In genomic region chr11:1450344-1450875, GRCh38 we compare ENCODE assay signal across 28 cellular contexts.
"Had no signal": no experiment of that assay in that cellular context is flagged by ENCODE, and none has a peak within 500 bp of the region (broad histone marks: within the 10 kb centered on the region; RNA-seq: fewer than 3 reads in every experiment).

No MANE protein-coding gene starts in this region.

- H3K27me3 Mint-ChIP-seq: activated CD4-positive, alpha-beta memory T cell treated with anti-CD3 and anti-CD28 coated beads, Interleukin-2, amount 10 ng/mL, durations not matched to agents 7 days and 5 days; activated CD8-positive, alpha-beta memory T cell treated with anti-CD3 and anti-CD28 coated beads, Interleukin-2, amount 10 ng/mL, durations not matched to agents 7 days and 5 days; activated naive CD8-positive, alpha-beta T cell; activated naive CD8-positive, alpha-beta T cell treated with anti-CD3 and anti-CD28 coated beads, Interleukin-2, amount 50 U/mL, for 24 hours; brain had no signal

- ATAC-seq: activated CD8-positive, alpha-beta memory T cell treated with anti-CD3 and anti-CD28 coated beads, Interleukin-2, amount 10 ng/mL, durations not matched to agents 7 days and 5 days; activated naive CD8-positive, alpha-beta T cell treated with anti-CD3 and anti-CD28 coated beads, Interleukin-2, amount 50 U/mL, for 24 hours had no signal

- H3K27ac Mint-ChIP-seq: activated CD4-positive, alpha-beta memory T cell treated with anti-CD3 and anti-CD28 coated beads, Interleukin-2, amount 10 ng/mL, durations not matched to agents 7 days and 5 days; activated CD8-positive, alpha-beta memory T cell treated with anti-CD3 and anti-CD28 coated beads, Interleukin-2, amount 10 ng/mL, durations not matched to agents 7 days and 5 days; activated naive CD4-positive, alpha-beta T cell treated with anti-CD3 and anti-CD28 coated beads, Interleukin-2, amount 10 ng/mL, durations not matched to agents 7 days and 5 days; activated naive CD8-positive, alpha-beta T cell; activated naive CD8-positive, alpha-beta T cell treated with anti-CD3 and anti-CD28 coated beads, Interleukin-2, amount 50 U/mL, for 24 hours; brain had no signal

- H3K4me1 Mint-ChIP-seq: activated CD4-positive, alpha-beta memory T cell treated with anti-CD3 and anti-CD28 coated beads, Interleukin-2, amount 10 ng/mL, durations not matched to agents 7 days and 5 days; activated CD8-positive, alpha-beta memory T cell treated with anti-CD3 and anti-CD28 coated beads, Interleukin-2, amount 10 ng/mL, durations not matched to agents 7 days and 5 days; activated naive CD4-positive, alpha-beta T cell treated with anti-CD3 and anti-CD28 coated beads, Interleukin-2, amount 10 ng/mL, durations not matched to agents 7 days and 5 days; activated naive CD8-positive, alpha-beta T cell treated with anti-CD3 and anti-CD28 coated beads, Interleukin-2, amount 50 U/mL, for 24 hours; brain had no signal

- H3K4me3 ChIP-seq: Peyer's patch, SJCRH30, SK-N-MC had no signal

- H3K4me3 Mint-ChIP-seq: activated CD4-positive, alpha-beta memory T cell treated with anti-CD3 and anti-CD28 coated beads, Interleukin-2, amount 10 ng/mL, durations not matched to agents 7 days and 5 days; activated CD8-positive, alpha-beta memory T cell treated with anti-CD3 and anti-CD28 coated beads, Interleukin-2, amount 10 ng/mL, durations not matched to agents 7 days and 5 days; activated naive CD4-positive, alpha-beta T cell treated with anti-CD3 and anti-CD28 coated beads, Interleukin-2, amount 10 ng/mL, durations not matched to agents 7 days and 5 days; activated naive CD8-positive, alpha-beta T cell; activated naive CD8-positive, alpha-beta T cell treated with anti-CD3 and anti-CD28 coated beads, Interleukin-2, amount 50 U/mL, for 24 hours; brain had no signal

- H3K9me3 ChIP-seq: Peyer's patch, SJCRH30 had no signal

- DNase-seq: activated CD4-positive, alpha-beta memory T cell treated with anti-CD3 and anti-CD28 coated beads, Interleukin-2, amount 10 ng/mL, durations not matched to agents 7 days and 5 days; activated CD4-positive, alpha-beta T cell treated with anti-CD3 and anti-CD28 coated beads for 1 hour; activated CD4-positive, alpha-beta T cell treated with anti-CD3 and anti-CD28 coated beads for 48 hours; activated CD4-positive, CD25-positive, alpha-beta regulatory T cell; activated CD8-positive, alpha-beta memory T cell treated with anti-CD3 and anti-CD28 coated beads for 24 hours; activated CD8-positive, alpha-beta memory T cell treated with anti-CD3 and anti-CD28 coated beads, Interleukin-2, amount 10 ng/mL, durations not matched to agents 7 days and 5 days; activated CD8-positive, alpha-beta memory T cell treated with anti-CD3 and anti-CD28 coated beads, Interleukin-2, amount 50 U/mL, for 48 hours; activated effector memory CD4-positive, alpha-beta T cell treated with Interleukin-2 at 50 U/mL for 16 hours; activated naive CD8-positive, alpha-beta T cell treated with anti-CD3 and anti-CD28 coated beads, Interleukin-2, amount 50 U/mL, for 24 hours; activated T-cell treated with anti-CD3 and anti-CD28 coated beads, Interleukin-2, amount 50 U/mL, for 48 hours; anterior cingulate cortex; KG1; MM.1S; MV-4-11; NCI-H1092; NCI-H1436 treated with DMSO at 0.1 percent for 48 hours; NCI-H1694 treated with DMSO at 0.1 percent for 48 hours; NCI-H2029; NCI-H524 treated with DMSO at 0.1 percent for 48 hours; Peyer's patch; SHP77; T1000; WERI-Rb-1 had no signal

- H3K27me3 ChIP-seq: Peyer's patch, SJCRH30 had no signal

- H3K4me1 ChIP-seq: Peyer's patch, SJCRH30 had no signal

- H3K27ac ChIP-seq: Peyer's patch, SJCRH30, SK-N-MC, WERI-Rb-1 had no signal

- H3K36me3 ChIP-seq: Peyer's patch, SJCRH30 had no signal

- H3K9me3 Mint-ChIP-seq: activated CD4-positive, alpha-beta memory T cell treated with anti-CD3 and anti-CD28 coated beads, Interleukin-2, amount 10 ng/mL, durations not matched to agents 7 days and 5 days; activated naive CD4-positive, alpha-beta T cell treated with anti-CD3 and anti-CD28 coated beads, Interleukin-2, amount 10 ng/mL, durations not matched to agents 7 days and 5 days; activated naive CD8-positive, alpha-beta T cell treated with anti-CD3 and anti-CD28 coated beads, Interleukin-2, amount 50 U/mL, for 24 hours; brain had no signal

- H3K36me3 Mint-ChIP-seq: activated CD8-positive, alpha-beta memory T cell treated with anti-CD3 and anti-CD28 coated beads, Interleukin-2, amount 10 ng/mL, durations not matched to agents 7 days and 5 days; activated naive CD4-positive, alpha-beta T cell treated with anti-CD3 and anti-CD28 coated beads, Interleukin-2, amount 10 ng/mL, durations not matched to agents 7 days and 5 days; activated naive CD8-positive, alpha-beta T cell; brain had no signal
